ENCODE assay signal across 1 cellular context in the genomic region with DNA sequence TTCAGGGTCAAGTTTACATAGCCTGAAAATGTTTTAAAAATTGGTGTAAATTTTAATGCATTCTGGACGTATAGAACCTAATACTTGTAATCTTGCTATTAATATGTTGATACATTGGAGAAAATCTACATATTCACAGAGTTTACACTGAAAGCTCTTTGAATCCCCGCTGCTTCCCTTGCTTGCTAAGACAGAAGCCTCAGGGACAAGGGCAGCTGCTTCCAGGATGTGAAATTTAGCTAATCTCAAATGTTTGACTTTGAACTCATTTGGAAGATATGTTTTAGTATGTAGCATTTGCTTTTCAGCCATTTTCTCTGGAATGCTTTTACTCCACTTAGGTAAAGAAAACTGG.
TF ChIP-seq lines count a peak whose summit lies in the region.

No MANE protein-coding gene starts in this region.

TF ChIP-seq in SK-N-SH treated with all-trans-retinoic acid at 6 μM for 48 hours, 23 proteins besides CTCF, POLR2A, EP300 and RAD21 (continued from another document):
- TF ChIP-seq, protein P1, sequence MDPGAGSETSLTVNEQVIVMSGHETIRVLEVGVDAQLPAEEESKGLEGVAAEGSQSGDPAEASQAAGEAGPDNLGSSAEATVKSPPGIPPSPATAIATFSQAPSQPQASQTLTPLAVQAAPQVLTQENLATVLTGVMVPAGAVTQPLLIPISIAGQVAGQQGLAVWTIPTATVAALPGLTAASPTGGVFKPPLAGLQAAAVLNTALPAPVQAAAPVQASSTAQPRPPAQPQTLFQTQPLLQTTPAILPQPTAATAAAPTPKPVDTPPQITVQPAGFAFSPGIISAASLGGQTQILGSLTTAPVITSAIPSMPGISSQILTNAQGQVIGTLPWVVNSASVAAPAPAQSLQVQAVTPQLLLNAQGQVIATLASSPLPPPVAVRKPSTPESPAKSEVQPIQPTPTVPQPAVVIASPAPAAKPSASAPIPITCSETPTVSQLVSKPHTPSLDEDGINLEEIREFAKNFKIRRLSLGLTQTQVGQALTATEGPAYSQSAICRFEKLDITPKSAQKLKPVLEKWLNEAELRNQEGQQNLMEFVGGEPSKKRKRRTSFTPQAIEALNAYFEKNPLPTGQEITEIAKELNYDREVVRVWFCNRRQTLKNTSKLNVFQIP (CRISPR knock-in tag; IDR thresholded peaks at IDR 0.05; ENCODE audit: borderline replicate concordance, low read depth) = no peak
- no peak for TF ChIP-seq RARB (CRISPR knock-in tag; IDR thresholded peaks at IDR 0.05)
- TF ChIP-seq TOX (CRISPR knock-in tag; IDR thresholded peaks at IDR 0.05; ENCODE audit: borderline replicate concordance) = no peak
- TF ChIP-seq ZFP3 (CRISPR knock-in tag; IDR thresholded peaks at IDR 0.05) = no peak
- TF ChIP-seq GLIS3 (CRISPR knock-in tag; IDR thresholded peaks at IDR 0.05) = no peak
